11 cellular contexts compared by ENCODE assay signal in the genomic region with DNA sequence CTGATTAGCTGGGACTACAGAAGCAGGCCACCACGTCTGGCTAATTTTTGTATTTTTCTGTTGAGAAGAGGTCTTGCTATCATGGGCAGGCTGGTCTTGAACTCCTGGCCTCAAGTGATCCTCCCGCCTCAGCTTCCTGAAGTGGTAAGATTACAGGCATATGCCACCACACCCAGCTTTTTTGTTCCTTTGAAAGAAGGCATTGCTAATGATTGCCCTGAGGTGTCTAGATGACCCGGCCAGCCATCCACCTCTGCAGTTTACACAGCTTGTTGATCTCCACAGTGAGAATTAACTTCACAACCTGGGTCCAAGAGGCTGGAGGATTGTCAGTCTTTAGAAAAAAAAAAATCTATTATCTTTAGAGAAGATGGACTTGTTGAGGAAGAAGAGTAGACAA. TPM values are rescaled to one million over a fixed set of nuclear protein-coding genes. Genes with fewer than 3 reads are reported as not detected.
DNase-seq lines count a peak whose midpoint lies in the region; ATAC-seq, FAIRE-seq and TF ChIP-seq lines count a peak whose summit lies in the region.
"Had no signal": no experiment of that assay in that cellular context is flagged by ENCODE, and none has a peak within 500 bp of the region (broad histone marks: within the 10 kb centered on the region; RNA-seq: fewer than 3 reads in every experiment).

No MANE protein-coding gene starts in this region.

- peak overlapping the region; percentile 77 to 97 (median 91) for H3K4me2 ChIP-seq in BLaER1 treated with 17β-estradiol and CSF1 and Interleukin-3, amounts not matched to agents 10 nM and 100 nM
- H3K4me2 ChIP-seq in osteoblast (ENCODE audit: insufficient read depth, low read length), result no peak overlapping the region

- H3K4me3 ChIP-seq in BLaER1 treated with 17β-estradiol and CSF1 and Interleukin-3, amounts not matched to agents 10 nM and 100 nM, result no peak overlapping the region
- H3K4me3 ChIP-seq in bronchial epithelial cell (ENCODE audit: low read depth, low read length) (no peak overlapping the region), osteoblast (ENCODE audit: insufficient read depth, low read length) (no peak overlapping the region), Peyer's patch (no peak overlapping the region)

- TF ChIP-seq POLR2A in Peyer's patch (IDR thresholded peaks at IDR 0.05), result no peak

- TF ChIP-seq CTCF in bronchial epithelial cell (IDR thresholded peaks at IDR 0.05; ENCODE audit: insufficient read depth, low read length, severe bottlenecking) (no peak), osteoblast (IDR thresholded peaks at IDR 0.05; ENCODE audit: extremely low read depth, low read depth, low read length) (no peak), Peyer's patch (IDR thresholded peaks at IDR 0.05) (no peak)

- peak overlapping the region in 9 of 11 experiments; percentile 41 to 95 (median 79); a peak in 16 of 22 replicates for H3K27ac ChIP-seq in BLaER1 treated with 17β-estradiol and CSF1 and Interleukin-3, amounts not matched to agents 10 nM and 100 nM
- H3K27ac ChIP-seq in osteoblast (ENCODE audit: low read depth, low read length) (peak overlapping the region; percentile 99), Peyer's patch (peak overlapping the region in 2 of 4 donors; percentile 24 to 71)
- H3K27ac ChIP-seq: parathyroid adenoma had no signal

- no peak for ATAC-seq in GM19023 (IDR thresholded peaks at IDR 0.05; ENCODE audit: unreplicated experiment)

- peaks cover 100% of the 10 kb centered on the region in 10 experiments for H3K4me1 ChIP-seq in BLaER1 treated with 17β-estradiol and CSF1 and Interleukin-3, amounts not matched to agents 10 nM and 100 nM
- H3K4me1 ChIP-seq in osteoblast (ENCODE audit: insufficient read depth, low read length) (peaks cover 90% of the 10 kb centered on the region), Peyer's patch (peaks cover 10 to 53% (median 25%) of the 10 kb centered on the region in 4 donors)

- peaks cover 19 to 77% (median 45%) of the 10 kb centered on the region in 11 experiments; a peak in 21 of 22 replicates for H3K36me3 ChIP-seq in BLaER1 treated with 17β-estradiol and CSF1 and Interleukin-3, amounts not matched to agents 10 nM and 100 nM
- H3K36me3 ChIP-seq in bronchial epithelial cell (ENCODE audit: control insufficient read depth, insufficient read depth, low read length), result peaks cover 3% of the 10 kb centered on the region
- H3K36me3 ChIP-seq in osteoblast (ENCODE audit: insufficient read depth, low read length), result peaks cover 48% of the 10 kb centered on the region
- no peaks in the 10 kb centered on the region for H3K36me3 ChIP-seq in Peyer's patch

- peaks cover 34 to 100% (median 69%) of the 10 kb centered on the region in 11 experiments; a peak in 21 of 22 replicates for H4K20me1 ChIP-seq in BLaER1 treated with 17β-estradiol and CSF1 and Interleukin-3, amounts not matched to agents 10 nM and 100 nM
- H4K20me1 ChIP-seq in osteoblast (ENCODE audit: insufficient read depth, low read length), result no peaks in the 10 kb centered on the region

- peaks cover 90% of the 10 kb centered on the region for H3K79me2 ChIP-seq in osteoblast (ENCODE audit: insufficient read depth, low read length)

- DNase-seq in M059J (ENCODE audit: low read depth) (peak; percentile 65), bronchial epithelial cell (ENCODE audit: low read depth) (peak; percentile 72), osteoblast (ENCODE audit: insufficient read length, low spot score, missing footprints) (no peak), amygdala (lab: John Stamatoyannopoulos, UW) (no peak), NCI-H2081 (lab: John Stamatoyannopoulos, UW) (no peak), Peyer's patch (no peak)
- DNase-seq: effector CD4-positive, alpha-beta T cell; GOT3 had no signal

- H3K9me3 ChIP-seq in BLaER1 treated with 17β-estradiol and CSF1 and Interleukin-3, amounts not matched to agents 10 nM and 100 nM (replicated peaks in 1 of 11), result no peaks in the 10 kb centered on the region
- H3K9me3 ChIP-seq in osteoblast (ENCODE audit: low read depth, low read length) (no peaks in the 10 kb centered on the region), Peyer's patch (no peaks in the 10 kb centered on the region)

- no peaks in the 10 kb centered on the region for H3K27me3 ChIP-seq in BLaER1 treated with 17β-estradiol and CSF1 and Interleukin-3, amounts not matched to agents 10 nM and 100 nM
- H3K27me3 ChIP-seq in bronchial epithelial cell (ENCODE audit: control insufficient read depth, insufficient read depth, low read length) (no peaks in the 10 kb centered on the region), osteoblast (ENCODE audit: insufficient read depth, low read length) (no peaks in the 10 kb centered on the region), Peyer's patch (no peaks in the 10 kb centered on the region)

- FAIRE-seq in bronchial epithelial cell (lab: Jason Lieb, UNC), result no peak

- peak overlapping the region in 9 of 11 experiments; percentile 1 to 82 (median 68); a peak in 15 of 22 replicates for H3K9ac ChIP-seq in BLaER1 treated with 17β-estradiol and CSF1 and Interleukin-3, amounts not matched to agents 10 nM and 100 nM
- H3K9ac ChIP-seq: parathyroid adenoma had no signal

- H2AFZ ChIP-seq in osteoblast (ENCODE audit: low read length), result no peak overlapping the region
- H2AFZ ChIP-seq: parathyroid adenoma had no signal

RNA-seq across cellular contexts. Expression of gene SMAD3, which starts 58.7 kb away (rescaled TPM):
- 32.6 and 46.7 TPM in 2 replicates for total RNA-seq in M059J (2014; rRNA removed; shearing (Covaris generic))
- total RNA-seq in bronchial epithelial cell (9.5 and 14.1 TPM in 2 replicates), osteoblast (41.8 and 60.1 TPM in 2 replicates), Peyer's patch (10 to 100 TPM; 43.7 to 80.0 (median 60.2) TPM)

Comparison
In these comparisons a context has a peak if more than half of its experiments do, and no peak if none do; other contexts are left out.
1. DNase-seq: peak in M059J (single experiment) and bronchial epithelial cell (single experiment); none in osteoblast (single experiment), amygdala (0 of 56), NCI-H2081 (0 of 2) and Peyer's patch (0 of 3).